Comparison of ENCODE assay signal across 1 cellular context in genomic region chr12:50764116-50764860, GRCh38.
A peak's percentile ranks its signal among the peaks of the same experiment; 100 is the strongest.
TF ChIP-seq lines count a peak whose summit lies in the region.

No MANE protein-coding gene starts in this region.

TF ChIP-seq in K562, 482 proteins besides CTCF, POLR2A, EP300 and RAD21 (continued from another document and continues in another):
- TF ChIP-seq, protein P1, sequence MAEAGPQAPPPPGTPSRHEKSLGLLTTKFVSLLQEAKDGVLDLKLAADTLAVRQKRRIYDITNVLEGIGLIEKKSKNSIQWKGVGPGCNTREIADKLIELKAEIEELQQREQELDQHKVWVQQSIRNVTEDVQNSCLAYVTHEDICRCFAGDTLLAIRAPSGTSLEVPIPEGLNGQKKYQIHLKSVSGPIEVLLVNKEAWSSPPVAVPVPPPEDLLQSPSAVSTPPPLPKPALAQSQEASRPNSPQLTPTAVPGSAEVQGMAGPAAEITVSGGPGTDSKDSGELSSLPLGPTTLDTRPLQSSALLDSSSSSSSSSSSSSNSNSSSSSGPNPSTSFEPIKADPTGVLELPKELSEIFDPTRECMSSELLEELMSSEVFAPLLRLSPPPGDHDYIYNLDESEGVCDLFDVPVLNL (CRISPR knock-in tag; IDR thresholded peaks at IDR 0.05; ENCODE audit: low read depth), result peak; percentile 44; the same call in 1 of the 2 replicates
- no peak for TF ChIP-seq NFE2 (IDR thresholded peaks at IDR 0.05; ENCODE audit: low read depth)
- peak; percentile 72; the same call in 1 of the 2 replicates for TF ChIP-seq ZNF644 (tag; IDR thresholded peaks at IDR 0.05; ENCODE audit: low read depth)
- TF ChIP-seq RBM17 (IDR thresholded peaks at IDR 0.05; ENCODE audit: borderline replicate concordance, low read depth, low read length), result no peak
- peak; percentile 72 for TF ChIP-seq ETV1 (tag; conservative IDR thresholded peaks at IDR 0.05; ENCODE audit: low read depth)
- TF ChIP-seq ZKSCAN3 (CRISPR knock-in tag; IDR thresholded peaks at IDR 0.05), result no peak
- no peak for TF ChIP-seq ZNF408 (CRISPR knock-in tag; IDR thresholded peaks at IDR 0.05; ENCODE audit: low read depth)
- TF ChIP-seq HNRNPLL (IDR thresholded peaks at IDR 0.05; ENCODE audit: low read depth, low read length, poor library complexity, severe bottlenecking), result peak; percentile 54
- TF ChIP-seq, protein P2, sequence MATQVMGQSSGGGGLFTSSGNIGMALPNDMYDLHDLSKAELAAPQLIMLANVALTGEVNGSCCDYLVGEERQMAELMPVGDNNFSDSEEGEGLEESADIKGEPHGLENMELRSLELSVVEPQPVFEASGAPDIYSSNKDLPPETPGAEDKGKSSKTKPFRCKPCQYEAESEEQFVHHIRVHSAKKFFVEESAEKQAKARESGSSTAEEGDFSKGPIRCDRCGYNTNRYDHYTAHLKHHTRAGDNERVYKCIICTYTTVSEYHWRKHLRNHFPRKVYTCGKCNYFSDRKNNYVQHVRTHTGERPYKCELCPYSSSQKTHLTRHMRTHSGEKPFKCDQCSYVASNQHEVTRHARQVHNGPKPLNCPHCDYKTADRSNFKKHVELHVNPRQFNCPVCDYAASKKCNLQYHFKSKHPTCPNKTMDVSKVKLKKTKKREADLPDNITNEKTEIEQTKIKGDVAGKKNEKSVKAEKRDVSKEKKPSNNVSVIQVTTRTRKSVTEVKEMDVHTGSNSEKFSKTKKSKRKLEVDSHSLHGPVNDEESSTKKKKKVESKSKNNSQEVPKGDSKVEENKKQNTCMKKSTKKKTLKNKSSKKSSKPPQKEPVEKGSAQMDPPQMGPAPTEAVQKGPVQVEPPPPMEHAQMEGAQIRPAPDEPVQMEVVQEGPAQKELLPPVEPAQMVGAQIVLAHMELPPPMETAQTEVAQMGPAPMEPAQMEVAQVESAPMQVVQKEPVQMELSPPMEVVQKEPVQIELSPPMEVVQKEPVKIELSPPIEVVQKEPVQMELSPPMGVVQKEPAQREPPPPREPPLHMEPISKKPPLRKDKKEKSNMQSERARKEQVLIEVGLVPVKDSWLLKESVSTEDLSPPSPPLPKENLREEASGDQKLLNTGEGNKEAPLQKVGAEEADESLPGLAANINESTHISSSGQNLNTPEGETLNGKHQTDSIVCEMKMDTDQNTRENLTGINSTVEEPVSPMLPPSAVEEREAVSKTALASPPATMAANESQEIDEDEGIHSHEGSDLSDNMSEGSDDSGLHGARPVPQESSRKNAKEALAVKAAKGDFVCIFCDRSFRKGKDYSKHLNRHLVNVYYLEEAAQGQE (CRISPR knock-in tag; IDR thresholded peaks at IDR 0.05; ENCODE audit: low read depth), result peak; percentile 81
- no peak for TF ChIP-seq ZNF449 (CRISPR knock-in tag; IDR thresholded peaks at IDR 0.05)
- no peak for TF ChIP-seq NFIX (CRISPR knock-in tag; IDR thresholded peaks at IDR 0.05; ENCODE audit: low read depth)
- no peak for TF ChIP-seq HSF4 (CRISPR knock-in tag; IDR thresholded peaks at IDR 0.05; ENCODE audit: borderline replicate concordance)
- TF ChIP-seq RB1 (IDR thresholded peaks at IDR 0.05; ENCODE audit: low read depth), result peak; percentile 16
- TF ChIP-seq ELF1 (tag; IDR thresholded peaks at IDR 0.05), result peak; percentile 87
- TF ChIP-seq CBFA2T3 (IDR thresholded peaks at IDR 0.05), result no peak
- peak; percentile 7; the same call in 1 of the 2 replicates for TF ChIP-seq ELF2 (CRISPR knock-in tag; IDR thresholded peaks at IDR 0.05)
- peak; percentile 75 for TF ChIP-seq GABPA (tag; conservative IDR thresholded peaks at IDR 0.05; ENCODE audit: low read depth)
- TF ChIP-seq, protein P3, sequence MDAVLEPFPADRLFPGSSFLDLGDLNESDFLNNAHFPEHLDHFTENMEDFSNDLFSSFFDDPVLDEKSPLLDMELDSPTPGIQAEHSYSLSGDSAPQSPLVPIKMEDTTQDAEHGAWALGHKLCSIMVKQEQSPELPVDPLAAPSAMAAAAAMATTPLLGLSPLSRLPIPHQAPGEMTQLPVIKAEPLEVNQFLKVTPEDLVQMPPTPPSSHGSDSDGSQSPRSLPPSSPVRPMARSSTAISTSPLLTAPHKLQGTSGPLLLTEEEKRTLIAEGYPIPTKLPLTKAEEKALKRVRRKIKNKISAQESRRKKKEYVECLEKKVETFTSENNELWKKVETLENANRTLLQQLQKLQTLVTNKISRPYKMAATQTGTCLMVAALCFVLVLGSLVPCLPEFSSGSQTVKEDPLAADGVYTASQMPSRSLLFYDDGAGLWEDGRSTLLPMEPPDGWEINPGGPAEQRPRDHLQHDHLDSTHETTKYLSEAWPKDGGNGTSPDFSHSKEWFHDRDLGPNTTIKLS (IDR thresholded peaks at IDR 0.05; ENCODE audit: borderline replicate concordance, low read depth), result no peak
- no peak for TF ChIP-seq TOE1 (IDR thresholded peaks at IDR 0.05; ENCODE audit: borderline replicate concordance)
- no peak for TF ChIP-seq TOE1 (CRISPR knock-in tag; IDR thresholded peaks at IDR 0.05; ENCODE audit: borderline replicate concordance, low read depth)
- no peak for TF ChIP-seq TSC22D4 (tag; IDR thresholded peaks at IDR 0.05)
- TF ChIP-seq SMARCB1 (IDR thresholded peaks at IDR 0.05; ENCODE audit: insufficient read length, low read depth), result no peak
- 0 out of 2 replicates have a peak, but pooled peaks have one; percentile 43 for TF ChIP-seq ZNF263 (CRISPR knock-in tag; IDR thresholded peaks at IDR 0.05; ENCODE audit: borderline replicate concordance)
- peak; percentile 74; the same call in 1 of the 2 replicates for TF ChIP-seq ZNF584 (CRISPR knock-in tag; IDR thresholded peaks at IDR 0.05; ENCODE audit: low read depth)
- TF ChIP-seq ZFX (CRISPR knock-in tag; IDR thresholded peaks at IDR 0.05), result peak; percentile 64
- TF ChIP-seq HMGN3 (IDR thresholded peaks at IDR 0.05; ENCODE audit: borderline replicate concordance, extremely low read depth, insufficient read length, low read depth, low read length), result peak; percentile 81
- peak; percentile 83 for TF ChIP-seq RBM22 (IDR thresholded peaks at IDR 0.05; ENCODE audit: low read depth, low read length, poor library complexity, severe bottlenecking)
- peak; percentile 81 for TF ChIP-seq PCBP1 (IDR thresholded peaks at IDR 0.05; ENCODE audit: low read depth, low read length, poor library complexity, severe bottlenecking)
- TF ChIP-seq DNMT1 (IDR thresholded peaks at IDR 0.05), result no peak
- no peak for TF ChIP-seq ELF4 (CRISPR knock-in tag; IDR thresholded peaks at IDR 0.05)
- no peak for TF ChIP-seq MCM5 (IDR thresholded peaks at IDR 0.05; ENCODE audit: low read depth)
- no peak for TF ChIP-seq ZNF778 (CRISPR knock-in tag; IDR thresholded peaks at IDR 0.05)
- TF ChIP-seq KLF16 (IDR thresholded peaks at IDR 0.05), result 0 out of 2 replicates have a peak, but pooled peaks have one; percentile 1
- no peak for TF ChIP-seq BRD4 (IDR thresholded peaks at IDR 0.05)
- no peak for TF ChIP-seq E2F8 (IDR thresholded peaks at IDR 0.05; ENCODE audit: low read depth, partially characterized antibody)
- TF ChIP-seq HDAC1 (IDR thresholded peaks at IDR 0.05), result peak; percentile 10 to 59; a peak in 1 of 4 replicates
- peak; percentile 10; the same call in 1 of the 2 replicates for TF ChIP-seq MAX (CRISPR knock-in tag; IDR thresholded peaks at IDR 0.05)
- peak; percentile 40; the same call in 1 of the 2 replicates for TF ChIP-seq L3MBTL2 (IDR thresholded peaks at IDR 0.05)
- TF ChIP-seq ZSCAN29 (IDR thresholded peaks at IDR 0.05), result no peak
- TF ChIP-seq E2F3 (CRISPR knock-in tag; IDR thresholded peaks at IDR 0.05), result no peak
- TF ChIP-seq, protein P4, sequence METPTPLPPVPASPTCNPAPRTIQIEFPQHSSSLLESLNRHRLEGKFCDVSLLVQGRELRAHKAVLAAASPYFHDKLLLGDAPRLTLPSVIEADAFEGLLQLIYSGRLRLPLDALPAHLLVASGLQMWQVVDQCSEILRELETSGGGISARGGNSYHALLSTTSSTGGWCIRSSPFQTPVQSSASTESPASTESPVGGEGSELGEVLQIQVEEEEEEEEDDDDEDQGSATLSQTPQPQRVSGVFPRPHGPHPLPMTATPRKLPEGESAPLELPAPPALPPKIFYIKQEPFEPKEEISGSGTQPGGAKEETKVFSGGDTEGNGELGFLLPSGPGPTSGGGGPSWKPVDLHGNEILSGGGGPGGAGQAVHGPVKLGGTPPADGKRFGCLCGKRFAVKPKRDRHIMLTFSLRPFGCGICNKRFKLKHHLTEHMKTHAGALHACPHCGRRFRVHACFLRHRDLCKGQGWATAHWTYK (CRISPR knock-in tag; IDR thresholded peaks at IDR 0.05), result peak; percentile 80; the same call in 1 of the 2 replicates
- TF ChIP-seq ZNF445 (CRISPR knock-in tag; IDR thresholded peaks at IDR 0.05; ENCODE audit: low read depth), result 0 out of 2 replicates have a peak, but pooled peaks have one; percentile 31
- TF ChIP-seq HCFC1 (IDR thresholded peaks at IDR 0.05; ENCODE audit: low read depth, low read length), result peak; percentile 14; the same call in 1 of the 2 replicates
- TF ChIP-seq, protein P5, sequence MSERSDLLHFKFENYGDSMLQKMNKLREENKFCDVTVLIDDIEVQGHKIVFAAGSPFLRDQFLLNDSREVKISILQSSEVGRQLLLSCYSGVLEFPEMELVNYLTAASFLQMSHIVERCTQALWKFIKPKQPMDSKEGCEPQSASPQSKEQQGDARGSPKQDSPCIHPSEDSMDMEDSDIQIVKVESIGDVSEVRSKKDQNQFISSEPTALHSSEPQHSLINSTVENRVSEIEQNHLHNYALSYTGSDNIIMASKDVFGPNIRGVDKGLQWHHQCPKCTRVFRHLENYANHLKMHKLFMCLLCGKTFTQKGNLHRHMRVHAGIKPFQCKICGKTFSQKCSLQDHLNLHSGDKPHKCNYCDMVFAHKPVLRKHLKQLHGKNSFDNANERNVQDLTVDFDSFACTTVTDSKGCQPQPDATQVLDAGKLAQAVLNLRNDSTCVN (CRISPR knock-in tag; IDR thresholded peaks at IDR 0.05), result 0 out of 2 replicates have a peak, but pooled peaks have one; percentile 18
- peak; percentile 20; the same call in 1 of the 2 replicates for TF ChIP-seq NKRF (IDR thresholded peaks at IDR 0.05; ENCODE audit: borderline replicate concordance)
- peak in 1 of 2 experiments; percentile 43; a peak in 1 of 4 replicates for TF ChIP-seq KDM1A (IDR thresholded peaks at IDR 0.05)
- TF ChIP-seq SIN3A (IDR thresholded peaks at IDR 0.05; ENCODE audit: borderline replicate concordance in 2 of 2, control insufficient read depth in 1 of 2, low read depth in 2 of 2, low read length in 2 of 2), result peak in 1 of 2 experiments; percentile 39; a peak in 1 of 4 replicates
- TF ChIP-seq, protein P6, sequence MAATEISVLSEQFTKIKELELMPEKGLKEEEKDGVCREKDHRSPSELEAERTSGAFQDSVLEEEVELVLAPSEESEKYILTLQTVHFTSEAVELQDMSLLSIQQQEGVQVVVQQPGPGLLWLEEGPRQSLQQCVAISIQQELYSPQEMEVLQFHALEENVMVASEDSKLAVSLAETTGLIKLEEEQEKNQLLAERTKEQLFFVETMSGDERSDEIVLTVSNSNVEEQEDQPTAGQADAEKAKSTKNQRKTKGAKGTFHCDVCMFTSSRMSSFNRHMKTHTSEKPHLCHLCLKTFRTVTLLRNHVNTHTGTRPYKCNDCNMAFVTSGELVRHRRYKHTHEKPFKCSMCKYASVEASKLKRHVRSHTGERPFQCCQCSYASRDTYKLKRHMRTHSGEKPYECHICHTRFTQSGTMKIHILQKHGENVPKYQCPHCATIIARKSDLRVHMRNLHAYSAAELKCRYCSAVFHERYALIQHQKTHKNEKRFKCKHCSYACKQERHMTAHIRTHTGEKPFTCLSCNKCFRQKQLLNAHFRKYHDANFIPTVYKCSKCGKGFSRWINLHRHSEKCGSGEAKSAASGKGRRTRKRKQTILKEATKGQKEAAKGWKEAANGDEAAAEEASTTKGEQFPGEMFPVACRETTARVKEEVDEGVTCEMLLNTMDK (IDR thresholded peaks at IDR 0.05; ENCODE audit: borderline replicate concordance, insufficient read depth, low read depth, low read length, poor library complexity, severe bottlenecking), result peak; percentile 7
- TF ChIP-seq HOXB6 (CRISPR knock-in tag; IDR thresholded peaks at IDR 0.05; ENCODE audit: borderline replicate concordance), result no peak
- 0 out of 2 replicates have a peak, but pooled peaks have one; percentile 32 for TF ChIP-seq GABPB1 (CRISPR knock-in tag; IDR thresholded peaks at IDR 0.05)
